ENCODE assay signal across 8 cellular contexts in the genomic region with DNA sequence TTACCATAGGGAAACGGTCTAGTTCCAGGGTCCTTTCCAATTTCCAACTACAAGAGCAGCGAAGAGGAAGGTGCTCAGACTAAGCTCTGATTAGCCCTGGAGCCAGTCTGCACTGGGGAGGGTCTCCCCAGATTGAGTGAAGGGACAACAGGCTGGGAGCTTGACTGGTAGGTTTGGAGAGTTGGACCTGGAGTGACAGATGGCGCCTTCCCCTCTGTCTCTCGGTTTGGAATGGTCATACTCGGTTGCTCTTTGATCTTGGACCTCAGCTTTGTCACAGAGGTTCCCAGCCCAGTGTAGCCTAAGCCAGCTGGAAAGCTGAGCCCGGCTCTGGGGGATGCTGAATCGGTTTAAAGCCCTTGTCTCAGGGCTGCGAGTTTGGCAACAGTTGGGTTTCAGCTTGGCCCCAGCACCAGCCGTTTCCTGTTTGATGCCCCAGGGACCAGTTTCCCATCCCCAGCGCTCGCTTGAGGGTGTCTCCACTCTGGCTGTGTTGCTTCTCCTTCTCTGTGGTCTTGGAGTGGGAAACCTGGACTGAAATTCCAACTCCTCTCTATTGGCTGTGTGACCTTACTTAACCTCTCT. TPM values are rescaled to one million over a fixed set of nuclear protein-coding genes. Genes with fewer than 3 reads are reported as not detected.
A peak's percentile ranks its signal among the peaks of the same experiment; 100 is the strongest.
DNase-seq lines count a peak whose midpoint lies in the region; TF ChIP-seq lines count a peak whose summit lies in the region.

No MANE protein-coding gene starts in this region.

- H3K4me1 ChIP-seq in ascending aorta (peaks cover 0 to 11% of the 10 kb centered on the region in 2 donors), sigmoid colon (peaks cover 0 to 57% (median 46%) of the 10 kb centered on the region in 4 donors)

- DNase-seq in SIG-M5 treated with dmso at 0.1 percent for 504 hours (lab: John Stamatoyannopoulos, UW; ENCODE audit: unreplicated experiment): peak; percentile 75
- DNase-seq in SIG-M5 (lab: John Stamatoyannopoulos, UW): no peak
- DNase-seq in NCI-H524 (lab: John Stamatoyannopoulos, UW): peak; percentile 71 to 79
- DNase-seq in ascending aorta (ENCODE audit: low spot score in 2 of 2): peak in 1 of 2 donors; percentile 82
- DNase-seq in sigmoid colon: peak; percentile 83
- no peak for DNase-seq in cerebellar nuclear complex (lab: John Stamatoyannopoulos, UW)
- DNase-seq in islet precursor cell: no peak

- H3K4me3 ChIP-seq in ascending aorta (peak overlapping the region; percentile 64 to 82), iPS-11a (ENCODE audit: low read depth, low read length) (peak overlapping the region; percentile 55), sigmoid colon (peak overlapping the region; percentile 82 to 99 (median 96))

- no peak for TF ChIP-seq CTCF in ascending aorta (IDR thresholded peaks at IDR 0.05)
- TF ChIP-seq CTCF in sigmoid colon (IDR thresholded peaks at IDR 0.05): no peak

- intact Hi-C loops in ascending aorta (cut with DNase I): loop anchor here (2.0 to 10.0 kb wide), 5 partner anchors 37 to 1563 kb away; no protein-coding TSS in a partner anchor
- intact Hi-C loops in sigmoid colon (cut with DNase I): loop anchor here (1.0 to 5.0 kb wide), 5 partner anchors 54 to 123 kb away; a partner anchor contains a TSS

- TF ChIP-seq EP300 in sigmoid colon (IDR thresholded peaks at IDR 0.05): no peak

- H3K9me3 ChIP-seq in ascending aorta: no peaks in the 10 kb centered on the region
- H3K9me3 ChIP-seq in sigmoid colon: no peaks in the 10 kb centered on the region

- no peak for TF ChIP-seq POLR2A in sigmoid colon (IDR thresholded peaks at IDR 0.05)

- 12 to 18% methylated on average over 11 of the region's 11 CpGs for WGBS in sigmoid colon, 2 donors

- H3K27me3 ChIP-seq in ascending aorta: no peaks in the 10 kb centered on the region
- no peaks in the 10 kb centered on the region for H3K27me3 ChIP-seq in sigmoid colon

- no peaks in the 10 kb centered on the region for H3K36me3 ChIP-seq in ascending aorta
- H3K36me3 ChIP-seq in sigmoid colon: no peaks in the 10 kb centered on the region

- H3K27ac ChIP-seq in ascending aorta: peak overlapping the region; percentile 74
- H3K27ac ChIP-seq in sigmoid colon: peak overlapping the region; percentile 88 to 95 (median 92)

RNA-seq across cellular contexts. Expression of a gene that starts 53.1 kb away (rescaled TPM):
- total RNA-seq in ascending aorta: 4.2 TPM
- total RNA-seq in sigmoid colon: 10 to 100 TPM in 3 of 4 donors, 1 to 10 TPM in 1; 8.9 to 18.6 (median 16.6) TPM
- 1 to 10 TPM; 2.1 to 3.9 (median 2.4) TPM for polyA plus RNA-seq in sigmoid colon

Comparison
In these comparisons a context has a peak if more than half of its experiments do, and no peak if none do; other contexts are left out.
1. DNase-seq: peak in SIG-M5 treated with dmso at 0.1 percent for 504 hours (single experiment), NCI-H524 (2 of 2) and sigmoid colon (single experiment); none in SIG-M5 (single experiment), cerebellar nuclear complex (0 of 2) and islet precursor cell (single experiment).
2. Peak in every context shown above with its lines, with median percentiles within 50 percentile points of each other: H3K4me3 ChIP-seq.